2 cellular contexts compared by ENCODE assay signal in the genomic region with DNA sequence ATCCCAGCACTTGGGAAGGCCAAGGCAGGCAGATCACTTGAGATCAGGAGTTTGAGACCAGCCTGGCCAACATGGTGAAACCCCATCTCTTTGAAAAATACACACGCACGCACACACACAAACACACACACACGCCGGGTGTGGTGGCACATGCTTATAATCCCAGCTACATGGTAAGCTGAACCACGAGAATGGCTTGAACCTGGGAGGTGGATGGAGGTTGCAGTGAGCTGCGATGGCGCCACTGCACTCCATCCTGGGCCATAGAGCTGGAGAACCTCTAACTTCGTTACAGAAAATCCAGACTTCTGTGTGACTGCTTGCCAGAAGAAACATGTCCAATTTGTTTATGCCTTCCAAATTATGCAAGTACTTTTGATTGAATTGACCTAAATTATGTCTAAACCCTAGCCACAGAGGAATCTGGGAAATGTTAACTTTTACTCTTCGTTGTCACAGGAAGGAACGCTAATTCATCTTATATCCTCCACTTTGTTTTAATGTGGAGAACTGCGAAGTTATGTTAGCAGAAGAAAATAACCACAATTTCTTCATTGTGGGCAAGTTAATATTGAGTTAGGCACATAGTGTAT.
TF ChIP-seq lines count a peak whose summit lies in the region.

No MANE protein-coding gene starts in this region.

TF ChIP-seq in SK-N-SH treated with all-trans-retinoic acid at 6 μM for 48 hours, 23 proteins besides CTCF, POLR2A, EP300 and RAD21 (continued from another document):
- TF ChIP-seq SNAI2 (CRISPR knock-in tag; IDR thresholded peaks at IDR 0.05): 0 out of 2 replicates have a peak, but pooled peaks have one; percentile 9
- TF ChIP-seq ZC3H10 (CRISPR knock-in tag; IDR thresholded peaks at IDR 0.05): peak; percentile 46; the same call in 1 of the 2 replicates
- TF ChIP-seq, protein P1, sequence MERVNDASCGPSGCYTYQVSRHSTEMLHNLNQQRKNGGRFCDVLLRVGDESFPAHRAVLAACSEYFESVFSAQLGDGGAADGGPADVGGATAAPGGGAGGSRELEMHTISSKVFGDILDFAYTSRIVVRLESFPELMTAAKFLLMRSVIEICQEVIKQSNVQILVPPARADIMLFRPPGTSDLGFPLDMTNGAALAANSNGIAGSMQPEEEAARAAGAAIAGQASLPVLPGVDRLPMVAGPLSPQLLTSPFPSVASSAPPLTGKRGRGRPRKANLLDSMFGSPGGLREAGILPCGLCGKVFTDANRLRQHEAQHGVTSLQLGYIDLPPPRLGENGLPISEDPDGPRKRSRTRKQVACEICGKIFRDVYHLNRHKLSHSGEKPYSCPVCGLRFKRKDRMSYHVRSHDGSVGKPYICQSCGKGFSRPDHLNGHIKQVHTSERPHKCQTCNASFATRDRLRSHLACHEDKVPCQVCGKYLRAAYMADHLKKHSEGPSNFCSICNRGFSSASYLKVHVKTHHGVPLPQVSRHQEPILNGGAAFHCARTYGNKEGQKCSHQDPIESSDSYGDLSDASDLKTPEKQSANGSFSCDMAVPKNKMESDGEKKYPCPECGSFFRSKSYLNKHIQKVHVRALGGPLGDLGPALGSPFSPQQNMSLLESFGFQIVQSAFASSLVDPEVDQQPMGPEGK (CRISPR knock-in tag; IDR thresholded peaks at IDR 0.05; ENCODE audit: borderline replicate concordance): peak; percentile 49; the same call in 1 of the 2 replicates
- TF ChIP-seq ISL1 (CRISPR knock-in tag; IDR thresholded peaks at IDR 0.05): peak; percentile 71

TF ChIP-seq in SK-N-SH, 30 proteins besides CTCF, POLR2A, EP300 and RAD21 (continued from another document):
- no peak for TF ChIP-seq PBX3 (IDR thresholded peaks at IDR 0.05)
- TF ChIP-seq ELF1 (IDR thresholded peaks at IDR 0.05): no peak
- no peak for TF ChIP-seq NRF1 (IDR thresholded peaks at IDR 0.05; ENCODE audit: low read depth, low read length)
- TF ChIP-seq NFIC (IDR thresholded peaks at IDR 0.05; ENCODE audit: borderline replicate concordance): no peak
- TF ChIP-seq JUND (IDR thresholded peaks at IDR 0.05): no peak
